ENCODE assay signal across 23 cellular contexts in the genomic region with DNA sequence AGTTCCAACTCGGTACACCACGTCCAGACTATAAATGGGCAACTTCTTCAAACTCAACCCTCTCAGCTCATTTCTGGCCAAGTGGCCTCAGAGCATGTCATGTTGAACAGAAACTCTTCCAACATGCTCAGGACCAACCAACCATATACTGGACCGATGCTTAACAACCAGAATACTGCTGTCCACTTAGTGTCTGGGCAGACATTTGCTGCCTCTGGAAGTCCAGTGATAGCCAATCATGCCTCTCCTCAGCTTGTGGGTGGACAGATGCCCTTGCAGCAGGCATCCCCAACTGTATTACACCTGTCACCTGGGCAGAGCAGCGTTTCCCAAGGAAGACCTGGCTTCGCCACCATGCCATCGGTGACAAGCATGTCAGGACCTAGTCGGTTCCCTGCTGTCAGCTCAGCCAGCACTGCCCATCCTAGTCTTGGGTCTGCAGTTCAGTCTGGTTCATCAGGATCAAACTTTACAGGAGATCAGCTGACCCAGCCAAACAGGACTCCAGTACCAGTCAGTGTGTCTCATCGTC. TPM values are rescaled to one million over a fixed set of nuclear protein-coding genes. Genes with fewer than 3 reads are reported as not detected.
A peak's percentile ranks its signal among the peaks of the same experiment; 100 is the strongest.
DNase-seq lines count a peak whose midpoint lies in the region; ATAC-seq, FAIRE-seq and TF ChIP-seq lines count a peak whose summit lies in the region.
"Had no signal": no experiment of that assay in that cellular context is flagged by ENCODE, and none has a peak within 500 bp of the region (broad histone marks: within the 10 kb centered on the region; RNA-seq: fewer than 3 reads in every experiment).

No MANE protein-coding gene starts in this region.

- no CpG with 5 or more reads among the region's 8 CpGs for WGBS in trophoblast cell (ENCODE audit: extremely low coverage, insufficient coverage, insufficient read length)

- H3K27me3 Mint-ChIP-seq in activated CD8-positive, alpha-beta memory T cell treated with anti-CD3 and anti-CD28 coated beads, Interleukin-2, amount 10 ng/mL, durations not matched to agents 7 days and 5 days = no peaks in the 10 kb centered on the region

- H2AFZ ChIP-seq in endothelial cell of umbilical vein (ENCODE audit: low read depth, low read length) = no peak overlapping the region
- H2AFZ ChIP-seq in trophoblast cell (ENCODE audit: insufficient read depth, low read length, poor library complexity) = no peak overlapping the region
- H2AFZ ChIP-seq in OCI-LY7 (ENCODE audit: low read length) = no peak overlapping the region

- no peak overlapping the region for H4K91ac ChIP-seq in trophoblast cell (ENCODE audit: low read depth, low read length)

- no peaks in the 10 kb centered on the region for H3K79me2 ChIP-seq in endothelial cell of umbilical vein (ENCODE audit: control insufficient read depth, insufficient read depth, low read length)
- H3K79me2 ChIP-seq in trophoblast cell (ENCODE audit: control insufficient read depth, insufficient read depth, low read length, poor library complexity) = no peaks in the 10 kb centered on the region
- H3K79me2 ChIP-seq in OCI-LY7 (ENCODE audit: insufficient read depth, low read depth, low read length) = 0 out of 2 replicates have a peak, but pooled peaks cover under 1% of the 10 kb centered on the region

- no peak overlapping the region for H3K14ac ChIP-seq in trophoblast cell (ENCODE audit: low read length)

- peaks cover 27% of the 10 kb centered on the region for H3K36me3 Mint-ChIP-seq in activated CD8-positive, alpha-beta memory T cell treated with anti-CD3 and anti-CD28 coated beads, Interleukin-2, amount 10 ng/mL, durations not matched to agents 7 days and 5 days

- no peak for FAIRE-seq in endothelial cell of umbilical vein (lab: Jason Lieb, UNC)
- FAIRE-seq: A204.1, GM12891, GM19239, K562 had no signal

- CTCF ChIA-PET in Panc1 (lab: Charles Lee) = no interaction called here
- CTCF ChIA-PET in endothelial cell of umbilical vein (lab: Charles Lee) = no interaction called here
- CTCF ChIA-PET in OCI-LY7 (lab: Charles Lee; ENCODE audit: unreplicated experiment) = no interaction called here
- CTCF ChIA-PET in activated CD8-positive, alpha-beta memory T cell treated with anti-CD3 and anti-CD28 coated beads, Interleukin-2, amount 10 ng/mL, durations not matched to agents 7 days and 5 days (lab: Charles Lee) = no interaction called here

- peaks cover 4% of the 10 kb centered on the region for H3K4me1 Mint-ChIP-seq in activated CD8-positive, alpha-beta memory T cell treated with anti-CD3 and anti-CD28 coated beads, Interleukin-2, amount 10 ng/mL, durations not matched to agents 7 days and 5 days

- ATAC-seq in Panc1 = no peak
- ATAC-seq in activated CD8-positive, alpha-beta memory T cell treated with anti-CD3 and anti-CD28 coated beads, Interleukin-2, amount 10 ng/mL, durations not matched to agents 7 days and 5 days = no peak
- ATAC-seq: K562 had no signal

- H3K9me1 ChIP-seq in endothelial cell of umbilical vein (replicated peaks; ENCODE audit: control insufficient read depth, extremely low read depth, insufficient read depth, low read length) = no peaks in the 10 kb centered on the region

- no peak overlapping the region for H2BK5ac ChIP-seq in trophoblast cell (ENCODE audit: low read depth, low read length, poor library complexity)

- H3K4me1 ChIP-seq in Panc1 (ENCODE audit: control insufficient read depth, insufficient read depth, low read length) = no peaks in the 10 kb centered on the region
- H3K4me1 ChIP-seq in endothelial cell of umbilical vein (ENCODE audit: control insufficient read depth, extremely low read depth, insufficient read depth, low read length) = no peaks in the 10 kb centered on the region
- H3K4me1 ChIP-seq in trophoblast cell (ENCODE audit: control insufficient read depth in 1 of 2, insufficient read depth in 2 of 2, low read length in 2 of 2) = no peaks in the 10 kb centered on the region
- no peaks in the 10 kb centered on the region for H3K4me1 ChIP-seq in OCI-LY7 (ENCODE audit: insufficient read depth, low read length, poor library complexity, severe bottlenecking)
- H3K4me1 ChIP-seq: BE2C had no signal

- BruUV-seq in Panc1 (replicated peaks; lab: Mats Ljungman, UMichigan) (TSS peak; percentile 77), endothelial cell of umbilical vein (replicated peaks; lab: Mats Ljungman, UMichigan) (TSS peak; percentile 14), OCI-LY7 (replicated peaks; lab: Mats Ljungman, UMichigan) (no TSS peak)

- no peak for DNase-seq in Panc1 (ENCODE audit: low read depth, low spot score)
- no peak for DNase-seq in endothelial cell of umbilical vein (ENCODE audit: low read depth, low spot score)
- DNase-seq in trophoblast cell = no peak
- DNase-seq in stimulated activated CD4-positive, alpha-beta T cell treated with anti-CD3 and anti-CD28 coated beads, Interleukin-4, amount 100 ng/mL, for 4 hours = no peak
- DNase-seq in OCI-LY7 (ENCODE audit: low spot score) = no peak
- no peak for DNase-seq in cerebellar nuclear complex (lab: John Stamatoyannopoulos, UW)
- DNase-seq in activated CD8-positive, alpha-beta memory T cell treated with anti-CD3 and anti-CD28 coated beads, Interleukin-2, amount 10 ng/mL, durations not matched to agents 7 days and 5 days = no peak
- DNase-seq: ACHN; BE2C; C1 segment of cervical spinal cord; CD8-positive, alpha-beta memory T cell; COR-L47; DMS 273 treated with DMSO at 0.1 percent for 48 hours; DMS53; DND-41; EL; HCEC 1CT; IMR-90 had no signal

- dilution Hi-C loops in endothelial cell of umbilical vein (cut with MboI; ENCODE audit: extremely low pct_ligation_motif_present, low sequenced_read_pairs) = no loop called here

- in situ Hi-C loops in Panc1 (cut with HindIII; ENCODE audit: low pct_unique_long_range_greater_than_20kb, low sequenced_read_pairs) = no loop called here

- no peak overlapping the region for H3K27ac Mint-ChIP-seq in activated CD8-positive, alpha-beta memory T cell treated with anti-CD3 and anti-CD28 coated beads, Interleukin-2, amount 10 ng/mL, durations not matched to agents 7 days and 5 days

- no peaks in the 10 kb centered on the region for H3K79me1 ChIP-seq in trophoblast cell (ENCODE audit: low read length)

- no peak overlapping the region for H2AK5ac ChIP-seq in trophoblast cell (ENCODE audit: low read length)

- H3K9me3 ChIP-seq in Panc1 (ENCODE audit: control insufficient read depth, insufficient read depth, low read depth, low read length) (no peaks in the 10 kb centered on the region), endothelial cell of umbilical vein (replicated peaks; ENCODE audit: control insufficient read depth, insufficient read depth, low read length) (no peaks in the 10 kb centered on the region), trophoblast cell (ENCODE audit: insufficient read depth, low read depth, low read length) (no peaks in the 10 kb centered on the region), OCI-LY7 (ENCODE audit: low read length) (no peaks in the 10 kb centered on the region)
- H3K9me3 ChIP-seq: BE2C had no signal

- POLR2A ChIA-PET in Panc1 (lab: Charles Lee) (no interaction called here), endothelial cell of umbilical vein (lab: Charles Lee) (interaction anchor here (0.5 kb wide), 1 partner anchor 77 kb away, joined by 7 read pairs; no protein-coding TSS in a partner anchor), OCI-LY7 (lab: Charles Lee) (no interaction called here)

- no peak overlapping the region for H3K4ac ChIP-seq in trophoblast cell (ENCODE audit: low read depth, low read length)

- no peaks in the 10 kb centered on the region for H3K9me2 ChIP-seq in OCI-LY7 (ENCODE audit: insufficient read depth, low read length)

- no peaks in the 10 kb centered on the region for H3K9me3 Mint-ChIP-seq in activated CD8-positive, alpha-beta memory T cell treated with anti-CD3 and anti-CD28 coated beads, Interleukin-2, amount 10 ng/mL, durations not matched to agents 7 days and 5 days (ENCODE audit: low read depth)
- H3K9me3 Mint-ChIP-seq: CD8-positive, alpha-beta memory T cell had no signal

- H3K4me2 ChIP-seq in endothelial cell of umbilical vein (ENCODE audit: insufficient read depth, low read length) (no peak overlapping the region), trophoblast cell (ENCODE audit: low read length) (no peak overlapping the region), OCI-LY7 (ENCODE audit: low read length) (no peak overlapping the region)

- TF ChIP-seq POLR2A in endothelial cell of umbilical vein (IDR thresholded peaks at IDR 0.05; ENCODE audit: low read depth, low read length) = no peak

- H3K9ac ChIP-seq in endothelial cell of umbilical vein (replicated peaks; ENCODE audit: extremely low read depth, insufficient read depth, low read length) (no peak overlapping the region), trophoblast cell (ENCODE audit: low read length) (no peak overlapping the region)

- H4K20me1 ChIP-seq in endothelial cell of umbilical vein (replicated peaks; ENCODE audit: control insufficient read depth, extremely low read depth, insufficient read depth, low read length) (no peaks in the 10 kb centered on the region), OCI-LY7 (ENCODE audit: insufficient read depth, low read length) (no peaks in the 10 kb centered on the region)

- H3K27ac ChIP-seq in Panc1 (ENCODE audit: low read length) (no peak overlapping the region), endothelial cell of umbilical vein (ENCODE audit: insufficient read depth, low read depth, low read length) (no peak overlapping the region), trophoblast cell (ENCODE audit: low read depth, low read length) (no peak overlapping the region), OCI-LY7 (ENCODE audit: low read depth, low read length, poor library complexity, severe bottlenecking) (no peak overlapping the region)
- H3K27ac ChIP-seq: HL-60 had no signal

- intact Hi-C loops in Panc1 (cut with micrococcal nuclease; ENCODE audit: unreplicated experiment) (no loop called here), endothelial cell of umbilical vein (cut with micrococcal nuclease) (no loop called here), OCI-LY7 (cut with micrococcal nuclease; ENCODE audit: unreplicated experiment) (no loop called here)

- no peak overlapping the region for H4K12ac ChIP-seq in trophoblast cell (ENCODE audit: low read depth, low read length)

- H3K27me3 ChIP-seq in Panc1 (ENCODE audit: control insufficient read depth, insufficient read depth, low read length) = no peaks in the 10 kb centered on the region
- no peaks in the 10 kb centered on the region for H3K27me3 ChIP-seq in endothelial cell of umbilical vein (ENCODE audit: control insufficient read depth in 2 of 2, insufficient read depth in 2 of 2, low read length in 2 of 2)
- H3K27me3 ChIP-seq in trophoblast cell (ENCODE audit: insufficient read depth, low read length) = no peaks in the 10 kb centered on the region
- H3K27me3 ChIP-seq: BE2C had no signal

- H3K4me3 Mint-ChIP-seq in activated CD8-positive, alpha-beta memory T cell treated with anti-CD3 and anti-CD28 coated beads, Interleukin-2, amount 10 ng/mL, durations not matched to agents 7 days and 5 days = no peak overlapping the region
- H3K4me3 Mint-ChIP-seq: CD8-positive, alpha-beta memory T cell had no signal

- no peak overlapping the region for H2BK12ac ChIP-seq in trophoblast cell (ENCODE audit: low read length)

- H3K4me3 ChIP-seq in Panc1 (ENCODE audit: low read depth in 2 of 2, low read length in 2 of 2) (no peak overlapping the region), endothelial cell of umbilical vein (replicated peaks in 1 of 3; ENCODE audit: insufficient read depth in 1 of 3, low read depth in 1 of 3, low read length in 3 of 3) (no peak overlapping the region), trophoblast cell (ENCODE audit: low read depth, low read length) (peak overlapping the region; percentile 41), OCI-LY7 (ENCODE audit: low read depth, low read length, poor library complexity, severe bottlenecking) (no peak overlapping the region)
- H3K4me3 ChIP-seq: K562 had no signal

- no peak overlapping the region for H2BK120ac ChIP-seq in trophoblast cell (ENCODE audit: insufficient read depth, low read length, poor library complexity)

- no peak overlapping the region for H4K8ac ChIP-seq in trophoblast cell (ENCODE audit: low read depth, low read length)

- H3K23ac ChIP-seq in trophoblast cell (ENCODE audit: low read length) = no peak overlapping the region

- no peak overlapping the region for H3K18ac ChIP-seq in trophoblast cell (ENCODE audit: low read length)

- no peak for TF ChIP-seq CTCF in Panc1 (IDR thresholded peaks at IDR 0.05)
- no peak for TF ChIP-seq CTCF in endothelial cell of umbilical vein (IDR thresholded peaks at IDR 0.05; ENCODE audit: extremely low read depth in 1 of 2, insufficient read depth in 1 of 2, low read depth in 1 of 2, low read length in 2 of 2)
- no peak for TF ChIP-seq CTCF in OCI-LY7 (conservative IDR thresholded peaks at IDR 0.05; ENCODE audit: low read length)

- H3K36me3 ChIP-seq in Panc1 (ENCODE audit: control insufficient read depth, insufficient read depth, low read length) = peaks cover 5% of the 10 kb centered on the region; the same call in 1 of the 2 replicates
- peaks cover 4 to 18% of the 10 kb centered on the region in 2 experiments for H3K36me3 ChIP-seq in endothelial cell of umbilical vein (ENCODE audit: control insufficient read depth in 2 of 2, extremely low read depth in 1 of 2, insufficient read depth in 2 of 2, low read length in 2 of 2)
- H3K36me3 ChIP-seq in trophoblast cell (ENCODE audit: control insufficient read depth in 1 of 2, insufficient read depth in 2 of 2, low read length in 2 of 2) = peaks cover 3 to 14% of the 10 kb centered on the region in 2 experiments
- peaks cover 74% of the 10 kb centered on the region for H3K36me3 ChIP-seq in OCI-LY7 (ENCODE audit: insufficient read depth, low read length)

RNA-seq across cellular contexts. Expression of gene BICRAL, which starts 47.8 kb away (rescaled TPM):
- total RNA-seq in Panc1 (2021; ENCODE audit: unreplicated experiment) (12.9 TPM), endothelial cell of umbilical vein (6.8 and 7.1 TPM in 2 replicates), OCI-LY7 (2022) (25.7 and 27.8 TPM in 2 replicates)
- 6.6 TPM for polyA plus RNA-seq in Panc1 (2012; ENCODE audit: insufficient read length)
- polyA plus RNA-seq in endothelial cell of umbilical vein = 5.6 and 5.8 TPM in 2 replicates
- polyA plus RNA-seq in endothelial cell of umbilical vein (2011; cell fraction: cytosol; rRNA removed) = 5.2 and 5.3 TPM in 2 replicates
- 7.9 and 8.5 TPM in 2 replicates for polyA plus RNA-seq in endothelial cell of umbilical vein (2011; cell fraction: nucleus; rRNA removed)
- 2.2 and 3.7 TPM in 2 replicates for polyA plus RNA-seq in endothelial cell of umbilical vein (2012)
- polyA minus RNA-seq in endothelial cell of umbilical vein = 15.8 and 17.3 TPM in 2 replicates
- 7.7 TPM for polyA minus RNA-seq in endothelial cell of umbilical vein (2011; cell fraction: cytosol; rRNA and poly(A)+ RNA removed)
- polyA minus RNA-seq in endothelial cell of umbilical vein (2011; cell fraction: nucleus; rRNA and poly(A)+ RNA removed) = 7.2 and 11.2 TPM in 2 replicates
- 3.5 TPM in 2 replicates for polyA plus RNA-seq in trophoblast cell (2013)
- 8.0 and 10.3 TPM in 2 replicates for total RNA-seq in OCI-LY7 (2014; rRNA removed; shearing (Covaris generic))
- 10 to 100 TPM; 22.9 to 24.3 TPM for total RNA-seq in activated CD8-positive, alpha-beta memory T cell treated with anti-CD3 and anti-CD28 coated beads, Interleukin-2, amount 10 ng/mL, durations not matched to agents 7 days and 5 days

RNA-seq across cellular contexts. Expression of gene RPL7L1, which starts 49.8 kb away (rescaled TPM):
- 109 TPM for total RNA-seq in Panc1 (2021; ENCODE audit: unreplicated experiment)
- polyA plus RNA-seq in Panc1 (2012; ENCODE audit: insufficient read length) = 65.9 TPM
- total RNA-seq in endothelial cell of umbilical vein = 94.4 and 103 TPM in 2 replicates
- 31.1 and 36.9 TPM in 2 replicates for polyA plus RNA-seq in endothelial cell of umbilical vein
- polyA plus RNA-seq in endothelial cell of umbilical vein (2011; cell fraction: cytosol; rRNA removed) = 45.1 and 46.4 TPM in 2 replicates
- 22.7 and 29.3 TPM in 2 replicates for polyA plus RNA-seq in endothelial cell of umbilical vein (2011; cell fraction: nucleus; rRNA removed)
- polyA plus RNA-seq in endothelial cell of umbilical vein (2012) = 76.1 and 116 TPM in 2 replicates
- 48.1 and 48.9 TPM in 2 replicates for polyA minus RNA-seq in endothelial cell of umbilical vein
- 47.2 TPM for polyA minus RNA-seq in endothelial cell of umbilical vein (2011; cell fraction: cytosol; rRNA and poly(A)+ RNA removed)
- polyA minus RNA-seq in endothelial cell of umbilical vein (2011; cell fraction: nucleus; rRNA and poly(A)+ RNA removed) = 33.2 and 38.6 TPM in 2 replicates
- polyA plus RNA-seq in trophoblast cell (2013) = 49.4 and 50.1 TPM in 2 replicates
- total RNA-seq in OCI-LY7 (2014; rRNA removed; shearing (Covaris generic)) = 83.2 and 101 TPM in 2 replicates
- 109 and 123 TPM in 2 replicates for total RNA-seq in OCI-LY7 (2022)
- total RNA-seq in activated CD8-positive, alpha-beta memory T cell treated with anti-CD3 and anti-CD28 coated beads, Interleukin-2, amount 10 ng/mL, durations not matched to agents 7 days and 5 days = 100 to 1,000 TPM in 1 of 2 experiments, 10 to 100 TPM in 1; 73.5 to 105 TPM
